Comparison of ENCODE assay signal across 25 cellular contexts in the genomic region with DNA sequence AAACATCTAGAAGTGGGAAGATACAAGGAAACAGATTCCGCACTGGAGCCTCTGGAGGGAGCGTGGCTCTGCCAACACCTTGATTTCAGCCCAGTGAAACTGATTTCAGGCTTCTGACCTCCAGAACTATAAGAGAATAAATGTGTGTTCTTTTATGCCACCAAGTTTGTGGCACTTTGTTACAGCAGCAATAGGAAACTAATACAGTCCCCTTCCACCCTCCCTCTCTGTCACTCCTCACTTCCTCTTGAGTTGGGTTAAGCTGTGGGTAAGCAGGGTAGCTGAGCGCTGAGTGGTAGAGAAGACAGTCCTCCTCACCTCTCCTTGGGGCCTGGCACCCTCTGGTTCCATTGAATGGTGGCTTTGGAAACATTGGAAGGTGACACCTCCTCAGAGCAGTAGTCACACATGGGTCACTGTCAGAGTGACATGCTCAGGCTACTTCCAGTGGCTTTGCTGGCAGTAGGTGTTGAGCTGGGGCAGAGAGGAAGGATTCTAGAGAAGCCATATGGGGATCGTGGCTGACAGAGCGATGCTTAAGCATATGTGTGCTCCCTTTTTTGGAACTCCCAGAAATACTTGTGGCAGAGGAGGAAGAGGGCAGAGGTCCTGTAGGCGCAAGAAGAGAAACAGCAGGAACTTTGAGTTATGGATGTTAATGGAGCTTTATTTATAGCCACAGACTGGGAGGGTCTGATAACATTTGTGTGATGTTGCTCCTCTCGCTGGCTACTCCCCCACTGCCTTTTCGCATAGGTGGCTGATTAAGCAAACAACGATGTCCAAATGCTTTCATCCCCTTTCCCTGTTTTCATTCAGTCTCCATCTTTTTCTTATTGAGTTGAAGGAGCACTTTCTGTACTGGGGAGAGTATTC. TPM values are rescaled to one million over a fixed set of nuclear protein-coding genes. Genes with fewer than 3 reads are reported as not detected.
DNase-seq lines count a peak whose midpoint lies in the region; ATAC-seq, FAIRE-seq and TF ChIP-seq lines count a peak whose summit lies in the region.
"Had no signal": no experiment of that assay in that cellular context is flagged by ENCODE, and none has a peak within 500 bp of the region (broad histone marks: within the 10 kb centered on the region; RNA-seq: fewer than 3 reads in every experiment).

No MANE protein-coding gene starts in this region.

- H3K36me3 ChIP-seq in HepG2 (replicated peaks in 1 of 2; ENCODE audit: control insufficient read depth in 1 of 2, insufficient read depth in 2 of 2, low read length in 2 of 2): no peaks in the 10 kb centered on the region
- H3K36me3 ChIP-seq: Peyer's patch had no signal

- in situ Hi-C loops in HepG2 (cut with HindIII; ENCODE audit: extremely low pct_ligation_motif_present, low pct_unique_long_range_greater_than_20kb): no loop called here

- no peak for TF ChIP-seq RAD21 in HepG2 (CRISPR knock-in tag; IDR thresholded peaks at IDR 0.05)

- H2AFZ ChIP-seq in HepG2 (ENCODE audit: low read length): no peak overlapping the region
- H2AFZ ChIP-seq: GM23338 had no signal

- H3K27ac ChIP-seq in HepG2 (ENCODE audit: extremely low read length, insufficient read depth, low read length): no peak overlapping the region
- H3K27ac ChIP-seq: 22Rv1, Peyer's patch had no signal

- no peak overlapping the region for H3K4me2 ChIP-seq in HepG2 (ENCODE audit: low read depth, low read length)
- H3K4me2 ChIP-seq: GM23338 had no signal

- H3K4me1 ChIP-seq in HepG2 (ENCODE audit: insufficient read depth, low read length): no peaks in the 10 kb centered on the region
- H3K4me1 ChIP-seq: Peyer's patch had no signal

- peak; percentile 9 to 63 for ATAC-seq in left cardiac atrium
- no peak for ATAC-seq in HepG2
- ATAC-seq in GM21526 (IDR thresholded peaks at IDR 0.05; ENCODE audit: low FRiP score, unreplicated experiment): no peak
- ATAC-seq: CD8-positive, alpha-beta T cell; GM12878; GM23338 had no signal

- H4K20me1 ChIP-seq in HepG2 (ENCODE audit: insufficient read depth, low read length): no peaks in the 10 kb centered on the region

- TF ChIP-seq EP300 in HepG2 (IDR thresholded peaks at IDR 0.05; ENCODE audit: low read depth in 2 of 2, low read length in 2 of 2) (no peak), HepG2 (CRISPR knock-in tag; IDR thresholded peaks at IDR 0.05; ENCODE audit: borderline replicate concordance) (no peak)

- no peak overlapping the region for H3K4me3 ChIP-seq in HepG2 (replicated peaks in 1 of 3; ENCODE audit: insufficient read depth in 1 of 3, low read depth in 2 of 3, low read length in 3 of 3)
- H3K4me3 ChIP-seq: GM12878, GM23338, Peyer's patch had no signal

- intact Hi-C loops in left cardiac atrium (cut with DNase I) (no loop called here), HepG2 (cut with micrococcal nuclease; ENCODE audit: unreplicated experiment) (no loop called here)

- H3K9me3 ChIP-seq in HepG2 (ENCODE audit: low read length): no peaks in the 10 kb centered on the region
- H3K9me3 ChIP-seq: Peyer's patch had no signal

- POLR2A ChIA-PET in HepG2 (lab: Yijun Ruan, JAX): no interaction called here

- H3K9ac ChIP-seq in HepG2 (ENCODE audit: insufficient read depth, low read depth, low read length): no peak overlapping the region

- no peak for FAIRE-seq in HepG2 (lab: Jason Lieb, UNC)
- FAIRE-seq: GM12878 had no signal

- CTCF ChIA-PET in HepG2 (lab: Yijun Ruan, JAX; ENCODE audit: low intra/inter-chr PET ratio, low total read pairs): no interaction called here

- peak; percentile 24 for DNase-seq in activated effector memory CD4-positive, alpha-beta T cell treated with anti-CD3 and anti-CD28 coated beads, Interleukin-2, amount 50 U/mL, for 16 hours
- no peak for DNase-seq in activated effector memory CD4-positive, alpha-beta T cell treated with Interleukin-2 at 50 U/mL for 16 hours
- DNase-seq in left cardiac atrium: no peak
- DNase-seq in HepG2 (ENCODE audit: low spot score): no peak
- no peak for DNase-seq in glomerular visceral epithelial cell (ENCODE audit: extremely low spot score)
- no peak for DNase-seq in NCI-H82 (lab: John Stamatoyannopoulos, UW)
- no peak for DNase-seq in A172 (ENCODE audit: low spot score)
- DNase-seq: AML-193; C1 segment of cervical spinal cord; CD8-positive, alpha-beta T cell; DND-41; KG1; NCI-H1092 treated with DMSO at 0.1 percent for 48 hours; NCI-H1436 treated with DMSO at 0.1 percent for 48 hours; NCI-H2029 treated with DMSO at 0.1 percent for 48 hours; NCI-H226; NCI-H510A treated with DMSO at 0.1 percent for 48 hours; NCI-H748 treated with DMSO at 0.1 percent for 48 hours; NK-92 treated with Interleukin-12 subunit alpha and Interleukin-12 subunit beta, amount 100 ng/mL, for 24 hours; Peyer's patch had no signal

- 52% methylated on average over 9 of the region's 9 CpGs for WGBS in HepG2 (ENCODE audit: low lambda C conversion rate)

- no peak for TF ChIP-seq CTCF in HepG2 (CRISPR knock-in tag; IDR thresholded peaks at IDR 0.05)

- BruUV-seq in HepG2 (replicated peaks; lab: Mats Ljungman, UMichigan): no TSS peak

- no peak for TF ChIP-seq POLR2A in HepG2 (IDR thresholded peaks at IDR 0.05; ENCODE audit: insufficient read depth in 1 of 2, low read depth in 2 of 2, low read length in 2 of 2)

- H3K27me3 ChIP-seq in HepG2 (ENCODE audit: control insufficient read depth in 1 of 2, insufficient read depth in 2 of 2, low read length in 2 of 2): peaks cover 0 to 4% of the 10 kb centered on the region in 2 experiments; a peak in 1 of 5 replicates
- H3K27me3 ChIP-seq: Peyer's patch had no signal

- no peaks in the 10 kb centered on the region for H3K79me2 ChIP-seq in HepG2 (ENCODE audit: insufficient read depth, low read length)

TF ChIP-seq in HepG2, 621 proteins besides CTCF, POLR2A, EP300 and RAD21:
- TF ChIP-seq ADNP (CRISPR knock-in tag; IDR thresholded peaks at IDR 0.05) (no peak), ZNF563 (CRISPR knock-in tag; IDR thresholded peaks at IDR 0.05) (no peak), ZNF12 (CRISPR knock-in tag; IDR thresholded peaks at IDR 0.05) (peak; percentile 64; the same call in 1 of the 2 replicates), CHD2 (IDR thresholded peaks at IDR 0.05; ENCODE audit: low read depth, low read length) (no peak)

RNA-seq across cellular contexts. Expression of a gene that starts 14.8 kb away (rescaled TPM):
- total RNA-seq in left cardiac atrium (1 to 10 TPM; 5.9 to 7.7 TPM), HepG2 (2016; rRNA removed; fragmentation: Illumina TruSeq; extraction: Trizol) (not detected in 2 replicates)
- total RNA-seq in HepG2 (2016; cell fraction: cytosol; rRNA removed; fragmentation: Illumina TruSeq; extraction: Trizol; ENCODE audit: low read depth): not detected in 2 replicates
- not detected in 2 replicates for total RNA-seq in HepG2 (2016; cell fraction: insoluble cytoplasmic fraction; rRNA removed; fragmentation: Illumina TruSeq; extraction: Trizol)
- not detected in 2 replicates for total RNA-seq in HepG2 (2016; cell fraction: membrane; rRNA removed; fragmentation: Illumina TruSeq; extraction: Trizol)
- not detected in 2 replicates for total RNA-seq in HepG2 (2016; cell fraction: nucleus; rRNA removed; fragmentation: Illumina TruSeq; extraction: Trizol)
- not detected in 2 replicates for polyA plus RNA-seq in HepG2 (2011; rRNA removed)
- polyA plus RNA-seq in HepG2 (2011; cell fraction: cytosol; rRNA removed): not detected in 2 replicates
- not detected in 2 replicates for polyA plus RNA-seq in HepG2 (2011; cell fraction: nucleus; rRNA removed)
- polyA plus RNA-seq in HepG2 (2012): not detected in 2 replicates
- polyA plus RNA-seq in HepG2 (2016; cell fraction: cytosol; fragmentation: Illumina TruSeq; extraction: Trizol; ENCODE audit: low read depth): not detected in 2 replicates
- not detected in 2 replicates for polyA plus RNA-seq in HepG2 (2016; cell fraction: insoluble cytoplasmic fraction; fragmentation: Illumina TruSeq; extraction: Trizol; ENCODE audit: low read depth)
- not detected in 2 replicates for polyA plus RNA-seq in HepG2 (2016; cell fraction: membrane; fragmentation: Illumina TruSeq; extraction: Trizol; ENCODE audit: low read depth)
- not detected in 2 replicates for polyA plus RNA-seq in HepG2 (2016; cell fraction: nucleus; fragmentation: Illumina TruSeq; extraction: Trizol; ENCODE audit: insufficient read depth, low read depth)
- polyA minus RNA-seq in HepG2 (2011; rRNA and poly(A)+ RNA removed; ENCODE audit: low replicate concordance): 0.05 TPM in 1 of 2 replicates, not detected in the other
- polyA minus RNA-seq in HepG2 (2011; cell fraction: cytosol; rRNA and poly(A)+ RNA removed): not detected in 2 replicates
- not detected in 2 replicates for polyA minus RNA-seq in HepG2 (2011; cell fraction: nucleus; rRNA and poly(A)+ RNA removed)
- 0.28 and 0.60 TPM in 2 replicates for total RNA-seq in A172 (2014; rRNA removed; shearing (Covaris generic))
- total RNA-seq: CD8-positive, alpha-beta T cell; SK-MEL-5 had no signal

RNA-seq across cellular contexts. Expression of a gene that starts 59.4 kb away (rescaled TPM):
- total RNA-seq in left cardiac atrium: 1 to 10 TPM in 1 of 2 donors, not detected in 1; 1.8 TPM
- not detected in 2 replicates for total RNA-seq in HepG2 (2016; rRNA removed; fragmentation: Illumina TruSeq; extraction: Trizol)
- not detected in 2 replicates for total RNA-seq in HepG2 (2016; cell fraction: cytosol; rRNA removed; fragmentation: Illumina TruSeq; extraction: Trizol; ENCODE audit: low read depth)
- not detected in 2 replicates for total RNA-seq in HepG2 (2016; cell fraction: insoluble cytoplasmic fraction; rRNA removed; fragmentation: Illumina TruSeq; extraction: Trizol)
- total RNA-seq in HepG2 (2016; cell fraction: membrane; rRNA removed; fragmentation: Illumina TruSeq; extraction: Trizol): not detected in 2 replicates
- total RNA-seq in HepG2 (2016; cell fraction: nucleus; rRNA removed; fragmentation: Illumina TruSeq; extraction: Trizol): not detected in 2 replicates
- polyA plus RNA-seq in HepG2 (2011; rRNA removed): not detected in 2 replicates
- polyA plus RNA-seq in HepG2 (2011; cell fraction: cytosol; rRNA removed): not detected in 2 replicates
- polyA plus RNA-seq in HepG2 (2011; cell fraction: nucleus; rRNA removed): not detected in 2 replicates
- polyA plus RNA-seq in HepG2 (2012): not detected in 2 replicates
- not detected in 2 replicates for polyA plus RNA-seq in HepG2 (2016; cell fraction: cytosol; fragmentation: Illumina TruSeq; extraction: Trizol; ENCODE audit: low read depth)
- not detected in 2 replicates for polyA plus RNA-seq in HepG2 (2016; cell fraction: insoluble cytoplasmic fraction; fragmentation: Illumina TruSeq; extraction: Trizol; ENCODE audit: low read depth)
- not detected in 2 replicates for polyA plus RNA-seq in HepG2 (2016; cell fraction: membrane; fragmentation: Illumina TruSeq; extraction: Trizol; ENCODE audit: low read depth)
- polyA plus RNA-seq in HepG2 (2016; cell fraction: nucleus; fragmentation: Illumina TruSeq; extraction: Trizol; ENCODE audit: insufficient read depth, low read depth): not detected in 2 replicates
- polyA minus RNA-seq in HepG2 (2011; rRNA and poly(A)+ RNA removed; ENCODE audit: low replicate concordance): not detected in 2 replicates
- not detected in 2 replicates for polyA minus RNA-seq in HepG2 (2011; cell fraction: cytosol; rRNA and poly(A)+ RNA removed)
- polyA minus RNA-seq in HepG2 (2011; cell fraction: nucleus; rRNA and poly(A)+ RNA removed): not detected in 2 replicates
- total RNA-seq in A172 (2014; rRNA removed; shearing (Covaris generic)): not detected in 2 replicates
- total RNA-seq: CD8-positive, alpha-beta T cell; GM12878; GM23338; Peyer's patch; SK-MEL-5 had no signal
- polyA plus RNA-seq: GM12878, GM23338 had no signal

Comparison
In these comparisons a context has a peak if more than half of its experiments do, and no peak if none do; other contexts are left out.
1. ATAC-seq: peak in left cardiac atrium (2 of 2); none in HepG2 (single experiment) and GM21526 (single experiment).